Comparison of ENCODE assay signal across 10 cellular contexts in genomic region chr7:100544386-100544785, GRCh38. TPM values are rescaled to one million over a fixed set of nuclear protein-coding genes. Genes with fewer than 3 reads are reported as not detected.
A peak's percentile ranks its signal among the peaks of the same experiment; 100 is the strongest.
DNase-seq lines count a peak whose midpoint lies in the region; ATAC-seq and TF ChIP-seq lines count a peak whose summit lies in the region.
"Had no signal": no experiment of that assay in that cellular context is flagged by ENCODE, and none has a peak within 500 bp of the region (broad histone marks: within the 10 kb centered on the region; RNA-seq: fewer than 3 reads in every experiment).

No MANE protein-coding gene starts in this region.

- H3K4me3 Mint-ChIP-seq in stimulated activated naive CD8-positive, alpha-beta T cell treated with anti-CD3 and anti-CD28 coated beads, Interleukin-15, Interleukin-2, amounts not matched to agents 100 ng/mL and 50 ng/mL, for 24 hours = peak overlapping the region; percentile 90
- H3K4me3 Mint-ChIP-seq in chondrocyte (ENCODE audit: unreplicated experiment) = no peak overlapping the region
- no peak overlapping the region for H3K4me3 Mint-ChIP-seq in nephron

- no peak for DNase-seq in stimulated activated naive CD8-positive, alpha-beta T cell treated with anti-CD3 and anti-CD28 coated beads, Interleukin-15, Interleukin-2, amounts not matched to agents 100 U/mL and 50 U/mL, for 24 hours
- no peak for DNase-seq in chondrocyte (ENCODE audit: low spot score)
- no peak for DNase-seq in midbrain (lab: John Stamatoyannopoulos, UW)
- no peak for DNase-seq in NCI-H1092 (lab: John Stamatoyannopoulos, UW)
- no peak for DNase-seq in HK-2 (ENCODE audit: unreplicated experiment)
- no peak for DNase-seq in stimulated activated CD4-positive, alpha-beta T cell treated with anti-CD3 and anti-CD28 coated beads, Interleukin-2, amount 100 ng/mL, for 48 hours

- H3K27ac Mint-ChIP-seq in stimulated activated naive CD8-positive, alpha-beta T cell treated with anti-CD3 and anti-CD28 coated beads, Interleukin-15, Interleukin-2, amounts not matched to agents 100 ng/mL and 50 ng/mL, for 24 hours = peak overlapping the region; percentile 99
- H3K27ac Mint-ChIP-seq in chondrocyte (ENCODE audit: unreplicated experiment) (peak overlapping the region; percentile 93), nephron (peak overlapping the region; percentile 88 to 93 (median 89))

- H3K4me1 Mint-ChIP-seq in stimulated activated naive CD8-positive, alpha-beta T cell treated with anti-CD3 and anti-CD28 coated beads, Interleukin-15, Interleukin-2, amounts not matched to agents 100 ng/mL and 50 ng/mL, for 24 hours (ENCODE audit: low read depth) = peaks cover 99% of the 10 kb centered on the region
- H3K4me1 Mint-ChIP-seq in chondrocyte (ENCODE audit: low read depth) = peaks cover 61% of the 10 kb centered on the region
- H3K4me1 Mint-ChIP-seq in nephron = peaks cover 53% of the 10 kb centered on the region

- H3K27me3 Mint-ChIP-seq in stimulated activated naive CD8-positive, alpha-beta T cell treated with anti-CD3 and anti-CD28 coated beads, Interleukin-15, Interleukin-2, amounts not matched to agents 100 ng/mL and 50 ng/mL, for 24 hours = no peaks in the 10 kb centered on the region
- no peaks in the 10 kb centered on the region for H3K27me3 Mint-ChIP-seq in chondrocyte (ENCODE audit: low read depth)
- H3K27me3 Mint-ChIP-seq in nephron (ENCODE audit: low read depth) = peaks cover 4% of the 10 kb centered on the region

- TF ChIP-seq CTCF in chondrocyte (IDR thresholded peaks at IDR 0.05) (no peak), nephron (IDR thresholded peaks at IDR 0.05; ENCODE audit: unreplicated experiment in 3 of 3) (no peak)

- ATAC-seq in stimulated activated naive CD8-positive, alpha-beta T cell treated with anti-CD3 and anti-CD28 coated beads, Interleukin-15, Interleukin-2, amounts not matched to agents 100 U/mL and 50 U/mL, for 24 hours = no peak

- peaks cover 56% of the 10 kb centered on the region for H3K36me3 Mint-ChIP-seq in stimulated activated naive CD8-positive, alpha-beta T cell treated with anti-CD3 and anti-CD28 coated beads, Interleukin-15, Interleukin-2, amounts not matched to agents 100 ng/mL and 50 ng/mL, for 24 hours (ENCODE audit: low read depth)
- H3K36me3 Mint-ChIP-seq in chondrocyte (ENCODE audit: low read depth) = no peaks in the 10 kb centered on the region
- H3K36me3 Mint-ChIP-seq in nephron (ENCODE audit: low read depth) = no peaks in the 10 kb centered on the region

- no peaks in the 10 kb centered on the region for H3K9me3 Mint-ChIP-seq in stimulated activated naive CD8-positive, alpha-beta T cell treated with anti-CD3 and anti-CD28 coated beads, Interleukin-15, Interleukin-2, amounts not matched to agents 100 ng/mL and 50 ng/mL, for 24 hours
- no peaks in the 10 kb centered on the region for H3K9me3 Mint-ChIP-seq in chondrocyte (ENCODE audit: low read depth)
- H3K9me3 Mint-ChIP-seq in nephron = no peaks in the 10 kb centered on the region

RNA-seq across cellular contexts. Expression of gene AGFG2, which starts 5.4 kb away (rescaled TPM):
- total RNA-seq in chondrocyte = 7.7 to 8.2 TPM (median 7.8 TPM) in 3 replicates

RNA-seq across cellular contexts. Expression of gene SAP25, which starts 29.3 kb away (rescaled TPM):
- 0.70 to 1.1 TPM in 2 of 3 replicates, not detected in the other for total RNA-seq in chondrocyte
- total RNA-seq: fibroblast of villous mesenchyme, occipital lobe had no signal

RNA-seq across cellular contexts. Expression of gene LRCH4, which starts 41.5 kb away (rescaled TPM):
- total RNA-seq in chondrocyte = 42.0 to 45.8 TPM (median 43.9 TPM) in 3 replicates

RNA-seq across cellular contexts. Expression of gene FBXO24, which starts 41.7 kb away (rescaled TPM):
- total RNA-seq in chondrocyte = 0.57 to 1.2 TPM (median 0.82 TPM) in 3 replicates

RNA-seq across cellular contexts. Expression of gene PCOLCE, which starts 57.8 kb away (rescaled TPM):
- total RNA-seq in chondrocyte = 153 to 203 TPM (median 153 TPM) in 3 replicates
